ENCODE assay signal across 12 cellular contexts in the genomic region with DNA sequence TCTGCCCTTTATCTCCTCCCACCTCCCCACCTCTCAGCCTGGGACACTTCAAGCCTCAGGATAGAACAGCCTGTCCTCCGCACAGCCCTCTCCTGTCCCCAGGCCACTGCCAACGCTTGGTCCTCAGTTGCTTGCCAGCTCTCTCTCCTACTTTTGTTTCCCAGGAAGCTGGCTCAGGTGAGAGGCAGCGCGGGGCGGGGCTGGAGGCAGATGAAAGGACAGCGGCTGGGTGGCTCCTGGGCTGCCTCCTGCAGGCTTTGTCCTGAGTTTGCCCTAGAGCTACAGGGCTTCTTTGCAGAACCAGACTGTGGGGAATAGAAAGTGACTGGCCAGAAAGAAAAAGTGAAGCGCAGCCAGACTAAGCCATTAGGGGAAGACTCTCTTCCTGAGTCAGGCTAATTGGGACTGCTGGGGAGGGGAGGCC. TPM values are rescaled to one million over a fixed set of nuclear protein-coding genes. Genes with fewer than 3 reads are reported as not detected.
DNase-seq lines count a peak whose midpoint lies in the region; ATAC-seq and TF ChIP-seq lines count a peak whose summit lies in the region.
"Had no signal": no experiment of that assay in that cellular context is flagged by ENCODE, and none has a peak within 500 bp of the region (broad histone marks: within the 10 kb centered on the region; RNA-seq: fewer than 3 reads in every experiment).

No MANE protein-coding gene starts in this region.

- H3K27me3 ChIP-seq in mesendoderm (ENCODE audit: insufficient read depth, low read length, poor library complexity): no peaks in the 10 kb centered on the region

- WGBS in mesendoderm (ENCODE audit: extremely low coverage, insufficient coverage, low lambda C conversion rate): no CpG with 5 or more reads among the region's 7 CpGs

- H3K27ac Mint-ChIP-seq in Calu3 (ENCODE audit: unreplicated experiment) (no peak overlapping the region), natural killer cell (no peak overlapping the region)

- peaks cover 21% of the 10 kb centered on the region for H3K4me1 Mint-ChIP-seq in Calu3 (ENCODE audit: low read depth, unreplicated experiment)
- no peaks in the 10 kb centered on the region for H3K4me1 Mint-ChIP-seq in natural killer cell

- peak overlapping the region; percentile 30 for H3K27ac ChIP-seq in mesendoderm (ENCODE audit: low read depth, low read length)

- no peak overlapping the region for H3K23ac ChIP-seq in mesendoderm (ENCODE audit: low read length)

- no peak overlapping the region for H2BK120ac ChIP-seq in mesendoderm (ENCODE audit: low read depth, low read length)

- no peak for TF ChIP-seq CTCF in Calu3 (IDR thresholded peaks at IDR 0.05; ENCODE audit: unreplicated experiment)
- no peak for TF ChIP-seq CTCF in natural killer cell (IDR thresholded peaks at IDR 0.05)

- in situ Hi-C loops in T47D (cut with HindIII; ENCODE audit: low pct_unique_long_range_greater_than_20kb, low sequenced_read_pairs): no loop called here

- peak overlapping the region; percentile 83 for H2AK5ac ChIP-seq in mesendoderm (ENCODE audit: low read length)

- H3K36me3 Mint-ChIP-seq in Calu3 (ENCODE audit: insufficient read depth, unreplicated experiment) (peaks cover 4% of the 10 kb centered on the region), natural killer cell (no peaks in the 10 kb centered on the region)

- H3K9me3 Mint-ChIP-seq in Calu3 (ENCODE audit: low read depth, unreplicated experiment): no peaks in the 10 kb centered on the region
- H3K9me3 Mint-ChIP-seq in natural killer cell: no peaks in the 10 kb centered on the region
- H3K9me3 Mint-ChIP-seq: activated T-cell treated with anti-CD3 and anti-CD28 coated beads, Interleukin-2, amount 50 U/mL, for 4 hours had no signal

- H3K9ac ChIP-seq in mesendoderm (ENCODE audit: low read length): peak overlapping the region; percentile 18

- H3K18ac ChIP-seq in mesendoderm (ENCODE audit: low read length): no peak overlapping the region

- no peak overlapping the region for H4K5ac ChIP-seq in mesendoderm (ENCODE audit: low read length)

- no peaks in the 10 kb centered on the region for H3K36me3 ChIP-seq in mesendoderm (ENCODE audit: control insufficient read depth, insufficient read depth, low read length)

- H3K4me3 ChIP-seq in mesendoderm (ENCODE audit: low read length): no peak overlapping the region

- intact Hi-C loops in Calu3 (cut with micrococcal nuclease; ENCODE audit: unreplicated experiment) (no loop called here), natural killer cell (cut with micrococcal nuclease) (no loop called here)

- no peaks in the 10 kb centered on the region for H3K79me1 ChIP-seq in mesendoderm (ENCODE audit: low read length)

- no peak overlapping the region for H3K4me2 ChIP-seq in mesendoderm (ENCODE audit: low read length)

- H2BK15ac ChIP-seq in mesendoderm (replicated peaks; ENCODE audit: low read depth): no peak overlapping the region

- BruUV-seq in Calu3 (replicated peaks; lab: Mats Ljungman, UMichigan): no TSS peak

- no peak overlapping the region for H4K8ac ChIP-seq in mesendoderm (ENCODE audit: low read depth, low read length)

- ATAC-seq in GM18867 (IDR thresholded peaks at IDR 0.05; ENCODE audit: unreplicated experiment): no peak
- no peak for ATAC-seq in natural killer cell
- ATAC-seq: activated T-cell treated with anti-CD3 and anti-CD28 coated beads, Interleukin-2, amount 50 U/mL, for 4 hours had no signal

- no peak overlapping the region for H3K4ac ChIP-seq in mesendoderm (ENCODE audit: low read depth, low read length)

- H3K4me3 Mint-ChIP-seq in Calu3 (ENCODE audit: low read depth, unreplicated experiment) (no peak overlapping the region), natural killer cell (no peak overlapping the region)
- H3K4me3 Mint-ChIP-seq: activated T-cell treated with anti-CD3 and anti-CD28 coated beads, Interleukin-2, amount 50 U/mL, for 4 hours had no signal

- DNase-seq in Calu3 (peak; percentile 76), NCI-H2107 (lab: John Stamatoyannopoulos, UW) (peak; percentile 51), T47D (ENCODE audit: low read depth in 1 of 2, low spot score in 1 of 2) (peak; percentile 75 to 85), mesendoderm (peak; percentile 95), DMS 273 (lab: John Stamatoyannopoulos, UW; ENCODE audit: unreplicated experiment) (no peak), KG1 (lab: John Stamatoyannopoulos, UW) (no peak), natural killer cell (no peak)
- DNase-seq: activated T-cell treated with anti-CD3 and anti-CD28 coated beads, Interleukin-2, amount 50 U/mL, for 4 hours; cortex of kidney; SHP77 treated with DMSO at 0.1 percent for 48 hours; stimulated activated naive CD4-positive, alpha-beta T cell treated with Interleukin-2 at 50 U/mL for 16 hours had no signal

- peak overlapping the region; percentile 64 for H3K56ac ChIP-seq in mesendoderm (ENCODE audit: low read length)

- H3K4me1 ChIP-seq in mesendoderm (ENCODE audit: control insufficient read depth, low read depth, low read length): peaks cover 12% of the 10 kb centered on the region

- CTCF ChIA-PET in Calu3 (lab: Charles Lee): interaction anchor here (1.0 to 1.1 kb wide), 4 partner anchors 10 to 51 kb away, joined by 3 to 6 read pairs (median 5); no protein-coding TSS in a partner anchor

- H3K79me2 ChIP-seq in mesendoderm (ENCODE audit: control insufficient read depth, insufficient read depth, low read length): no peaks in the 10 kb centered on the region

- H2BK5ac ChIP-seq in mesendoderm (ENCODE audit: low read length): no peak overlapping the region

- no peaks in the 10 kb centered on the region for H3K27me3 Mint-ChIP-seq in Calu3 (ENCODE audit: unreplicated experiment)
- peaks cover 0 to 3% of the 10 kb centered on the region in 2 donors for H3K27me3 Mint-ChIP-seq in natural killer cell (ENCODE audit: low read depth in 2 of 2)

RNA-seq across cellular contexts. Expression of gene CDC42EP4, which starts 48.2 kb away (rescaled TPM):
- total RNA-seq in Calu3 (2022) (50.2 and 60.1 TPM in 2 replicates), natural killer cell (1 to 10 TPM; 2.5 to 9.6 (median 4.4) TPM)
- 5.7 TPM for polyA plus RNA-seq in mesendoderm (2013, experiment 1 of 2)
- polyA plus RNA-seq in mesendoderm (2013, experiment 2 of 2): 5.1 TPM

Comparison
In these comparisons a context has a peak if more than half of its experiments do, and no peak if none do; other contexts are left out.
1. DNase-seq: peak in Calu3 (single experiment), NCI-H2107 (single experiment), T47D (2 of 2) and mesendoderm (single experiment); none in DMS 273 (single experiment), KG1 (single experiment) and natural killer cell (single experiment).